Comparison of ENCODE assay signal across 8 cellular contexts in the genomic region with DNA sequence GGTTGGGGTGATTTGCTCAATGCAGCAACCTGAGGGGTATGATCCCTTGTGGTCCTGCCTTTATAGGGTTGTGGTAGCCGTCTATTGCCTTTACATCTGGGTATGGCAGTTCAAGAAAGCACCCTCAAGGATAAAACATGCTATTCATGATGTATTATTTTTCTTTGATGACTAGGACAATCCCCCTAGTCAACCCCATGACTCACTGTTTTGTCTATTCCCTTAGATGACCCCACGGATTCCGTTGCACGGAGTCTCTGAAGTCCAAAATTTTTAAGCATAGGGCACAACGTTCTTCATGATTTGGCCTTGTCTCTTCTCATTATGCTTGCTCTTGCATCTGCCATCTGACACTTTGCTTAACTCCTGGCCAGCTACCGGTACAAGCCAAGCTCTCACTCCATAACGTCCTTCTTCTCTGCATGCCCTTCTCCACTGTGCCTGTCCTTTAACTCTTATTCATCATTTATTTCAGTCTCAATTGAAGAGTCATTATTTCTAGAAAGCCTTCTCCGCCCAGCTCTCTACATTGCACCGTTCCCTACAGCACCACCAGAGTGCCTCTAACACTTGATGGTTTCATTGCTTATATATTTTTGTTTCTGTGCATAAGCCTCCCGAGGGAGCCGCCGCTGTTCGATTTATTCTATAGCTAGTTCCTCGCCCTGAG. TPM values are rescaled to one million over a fixed set of nuclear protein-coding genes. Genes with fewer than 3 reads are reported as not detected.
A peak's percentile ranks its signal among the peaks of the same experiment; 100 is the strongest.
DNase-seq lines count a peak whose midpoint lies in the region; ATAC-seq, FAIRE-seq and TF ChIP-seq lines count a peak whose summit lies in the region.

No MANE protein-coding gene starts in this region.

- no peak for TF ChIP-seq CTCF in kidney (IDR thresholded peaks at IDR 0.05; ENCODE audit: borderline replicate concordance, extremely low read depth, insufficient read depth)
- no peak for TF ChIP-seq CTCF in testis (IDR thresholded peaks at IDR 0.05)

- H3K27me3 ChIP-seq in testis (no peaks in the 10 kb centered on the region), aorta (ENCODE audit: control insufficient read depth in 1 of 2, insufficient read depth in 2 of 2, low read length in 1 of 2) (no peaks in the 10 kb centered on the region)

- peak overlapping the region in 1 of 2 donors; percentile 24 for H3K9ac ChIP-seq in kidney (ENCODE audit: low read length in 2 of 2)

- H3K9me3 Mint-ChIP-seq in activated CD4-positive, alpha-beta T cell treated with anti-CD3 and anti-CD28 coated beads, Interleukin-2, amount 10 ng/mL, durations not matched to agents 24 days and 14 days = peaks cover 4% of the 10 kb centered on the region
- H3K9me3 Mint-ChIP-seq in activated T-cell treated with anti-CD3 and anti-CD28 coated beads, Interleukin-2, amount 50 U/mL, for 72 hours = peaks cover 2 to 3% of the 10 kb centered on the region in 2 donors

- no peaks in the 10 kb centered on the region for H3K9me3 ChIP-seq in kidney (ENCODE audit: control insufficient read depth in 1 of 2, low read length in 2 of 2)
- H3K9me3 ChIP-seq in testis = no peaks in the 10 kb centered on the region
- no peaks in the 10 kb centered on the region for H3K9me3 ChIP-seq in aorta (ENCODE audit: control insufficient read depth, low read length)

- H3K4me1 ChIP-seq in kidney (ENCODE audit: control insufficient read depth in 1 of 2, insufficient read depth in 1 of 2, low read depth in 1 of 2, low read length in 2 of 2) (peaks cover 0 to 18% of the 10 kb centered on the region in 2 donors), testis (peaks cover 14% of the 10 kb centered on the region), aorta (ENCODE audit: control insufficient read depth in 1 of 2, insufficient read depth in 2 of 2, low read length in 2 of 2) (peaks cover 0 to 12% of the 10 kb centered on the region in 2 donors)

- intact Hi-C loops in activated CD4-positive, alpha-beta T cell treated with anti-CD3 and anti-CD28 coated beads, Interleukin-2, amount 10 ng/mL, durations not matched to agents 24 days and 14 days (cut with micrococcal nuclease) = loop anchor here (2.0 to 10.0 kb wide), 3 partner anchors 159 to 551 kb away; partner anchors contain the start of gene SUSD4
- intact Hi-C loops in kidney (cut with DNase I) = no loop called here
- intact Hi-C loops in testis (cut with DNase I; ENCODE audit: low total_unique reads) = no loop called here
- intact Hi-C loops in aorta (cut with DNase I) = loop anchor here in 1 of 2 donors (5.0 kb wide), 1 partner anchor 263 kb away; no protein-coding TSS in a partner anchor

- peak overlapping the region; percentile 95 for H3K4me3 Mint-ChIP-seq in activated CD4-positive, alpha-beta T cell treated with anti-CD3 and anti-CD28 coated beads, Interleukin-2, amount 10 ng/mL, durations not matched to agents 24 days and 14 days
- H3K4me3 Mint-ChIP-seq in activated T-cell treated with anti-CD3 and anti-CD28 coated beads, Interleukin-2, amount 50 U/mL, for 72 hours = peak overlapping the region; percentile 86 to 88

- H3K27ac Mint-ChIP-seq in activated CD4-positive, alpha-beta T cell treated with anti-CD3 and anti-CD28 coated beads, Interleukin-2, amount 10 ng/mL, durations not matched to agents 24 days and 14 days = peak overlapping the region; percentile 82
- H3K27ac Mint-ChIP-seq in activated T-cell treated with anti-CD3 and anti-CD28 coated beads, Interleukin-2, amount 50 U/mL, for 72 hours = no peak overlapping the region

- peaks cover 9% of the 10 kb centered on the region for H3K27me3 Mint-ChIP-seq in activated CD4-positive, alpha-beta T cell treated with anti-CD3 and anti-CD28 coated beads, Interleukin-2, amount 10 ng/mL, durations not matched to agents 24 days and 14 days
- H3K27me3 Mint-ChIP-seq in activated T-cell treated with anti-CD3 and anti-CD28 coated beads, Interleukin-2, amount 50 U/mL, for 72 hours (ENCODE audit: low read depth) = no peaks in the 10 kb centered on the region

- H3K27ac ChIP-seq in kidney (ENCODE audit: low read depth in 2 of 2, low read length in 2 of 2) = peak overlapping the region; percentile 87 to 90
- peak overlapping the region; percentile 94 to 96 for H3K27ac ChIP-seq in testis
- peak overlapping the region in 1 of 2 donors; percentile 71 for H3K27ac ChIP-seq in aorta (ENCODE audit: low read depth in 1 of 2, low read length in 2 of 2)

- no peak for ATAC-seq in activated T-cell treated with anti-CD3 and anti-CD28 coated beads, Interleukin-2, amount 50 U/mL, for 72 hours (replicated peaks in 1 of 2)
- no peak for ATAC-seq in aorta (ENCODE audit: low FRiP score)

- H3K36me3 ChIP-seq in kidney (ENCODE audit: control insufficient read depth in 1 of 2, insufficient read depth in 2 of 2, low read length in 2 of 2) (no peaks in the 10 kb centered on the region), testis (ENCODE audit: low read depth, missing control alignments) (no peaks in the 10 kb centered on the region), aorta (ENCODE audit: control insufficient read depth in 1 of 2, insufficient read depth in 2 of 2, low read length in 1 of 2) (no peaks in the 10 kb centered on the region)

- WGBS in testis, 2 donors = 39 to 41% methylated on average over 14 of the region's 14 CpGs
- WGBS in aorta, 2 donors = 30 to 46% methylated on average over 14 of the region's 14 CpGs

- H3K4me1 Mint-ChIP-seq in activated CD4-positive, alpha-beta T cell treated with anti-CD3 and anti-CD28 coated beads, Interleukin-2, amount 10 ng/mL, durations not matched to agents 24 days and 14 days = peaks cover 17% of the 10 kb centered on the region
- peaks cover 26% of the 10 kb centered on the region for H3K4me1 Mint-ChIP-seq in activated T-cell treated with anti-CD3 and anti-CD28 coated beads, Interleukin-2, amount 50 U/mL, for 72 hours (ENCODE audit: low read depth)

- H3K36me3 Mint-ChIP-seq in activated CD4-positive, alpha-beta T cell treated with anti-CD3 and anti-CD28 coated beads, Interleukin-2, amount 10 ng/mL, durations not matched to agents 24 days and 14 days (ENCODE audit: low read depth) = no peaks in the 10 kb centered on the region
- no peaks in the 10 kb centered on the region for H3K36me3 Mint-ChIP-seq in activated T-cell treated with anti-CD3 and anti-CD28 coated beads, Interleukin-2, amount 50 U/mL, for 72 hours (ENCODE audit: insufficient read depth in 2 of 2)

- TF ChIP-seq POLR2A in testis (IDR thresholded peaks at IDR 0.05) = no peak

- peak; percentile 60 for DNase-seq in activated CD4-positive, alpha-beta T cell treated with anti-CD3 and anti-CD28 coated beads, Interleukin-2, amount 10 ng/mL, durations not matched to agents 24 days and 14 days
- DNase-seq in activated CD4-positive, alpha-beta T cell treated with anti-CD3 and anti-CD28 coated beads for 1 hour = no peak
- no peak for DNase-seq in activated T-cell treated with anti-CD3 and anti-CD28 coated beads, Interleukin-2, amount 50 U/mL, for 72 hours
- DNase-seq in kidney (no peak), testis (peak; percentile 20), aorta (no peak), NCI-H1417 (lab: John Stamatoyannopoulos, UW) (no peak), NCI-H2029 treated with DMSO at 0.1 percent for 48 hours (lab: John Stamatoyannopoulos, UW) (no peak)

- H3K4me3 ChIP-seq in kidney (ENCODE audit: low read length in 2 of 2) (peak overlapping the region; percentile 77 to 91), testis (peak overlapping the region; percentile 89 to 92), aorta (ENCODE audit: low read length in 2 of 2) (peak overlapping the region in 1 of 2 donors; percentile 85)

- no peak for FAIRE-seq in kidney (lab: Jason Lieb, UNC)

RNA-seq across cellular contexts. Expression of gene DISP1, which starts 0.8 kb away (rescaled TPM):
- 1.3 and 2.0 TPM in 2 replicates for total RNA-seq in activated CD4-positive, alpha-beta T cell treated with anti-CD3 and anti-CD28 coated beads, Interleukin-2, amount 10 ng/mL, durations not matched to agents 24 days and 14 days
- total RNA-seq in activated T-cell treated with anti-CD3 and anti-CD28 coated beads, Interleukin-2, amount 50 U/mL, for 72 hours = 1 to 10 TPM; 2.4 to 3.3 TPM
- 17.5 TPM for total RNA-seq in kidney
- polyA plus RNA-seq in kidney (ENCODE audit: insufficient read depth, low read depth, low replicate concordance) = 7.0 TPM
- 10 to 100 TPM; 50.6 to 71.8 TPM for total RNA-seq in testis
- 21.8 TPM for polyA plus RNA-seq in testis (ENCODE audit: insufficient read depth, low read depth, low replicate concordance)
- 10 to 100 TPM in 1 of 2 donors, 1 to 10 TPM in 1; 8.4 to 11.4 TPM for total RNA-seq in aorta
- polyA plus RNA-seq in aorta = 1 to 10 TPM in 1 of 2 donors, under 1 TPM in 1; 0.50 to 3.0 TPM

Comparison
In these comparisons a context has a peak if more than half of its experiments do, and no peak if none do; other contexts are left out.
1. DNase-seq: peak in activated CD4-positive, alpha-beta T cell treated with anti-CD3 and anti-CD28 coated beads, Interleukin-2, amount 10 ng/mL, durations not matched to agents 24 days and 14 days (single experiment) and testis (single experiment); none in activated CD4-positive, alpha-beta T cell treated with anti-CD3 and anti-CD28 coated beads for 1 hour (single experiment), activated T-cell treated with anti-CD3 and anti-CD28 coated beads, Interleukin-2, amount 50 U/mL, for 72 hours (0 of 2), kidney (single experiment), aorta (0 of 2), NCI-H1417 (0 of 3) and NCI-H2029 treated with DMSO at 0.1 percent for 48 hours (single experiment).